8 cellular contexts compared by ENCODE assay signal in genomic region chr7:36366649-36367560, GRCh38.
DNase-seq lines count a peak whose midpoint lies in the region; ATAC-seq lines count a peak whose summit lies in the region.

No MANE protein-coding gene starts in this region.

- no peaks in the 10 kb centered on the region for H3K9me3 Mint-ChIP-seq in central memory CD8-positive, alpha-beta T cell

- H3K27me3 Mint-ChIP-seq in central memory CD8-positive, alpha-beta T cell, result peaks cover 9% of the 10 kb centered on the region

- no peaks in the 10 kb centered on the region for H3K4me1 Mint-ChIP-seq in central memory CD8-positive, alpha-beta T cell

- peaks cover 6% of the 10 kb centered on the region for H3K36me3 Mint-ChIP-seq in central memory CD8-positive, alpha-beta T cell (ENCODE audit: insufficient read depth)

- DNase-seq in AG08395 (ENCODE audit: low spot score) (peak; percentile 96), NCI-H2227 (lab: John Stamatoyannopoulos, UW; ENCODE audit: unreplicated experiment) (peak; percentile 96), islet precursor cell (peak; percentile 95)
- peak; percentile 82 for DNase-seq in activated CD4-positive, CD25-positive, alpha-beta regulatory T cell treated with anti-CD3 and anti-CD28 coated beads, Interleukin-2, amount 50 U/mL, for 16 hours (ENCODE audit: low read depth, low spot score)
- peak; percentile 88 to 90 for DNase-seq in central memory CD8-positive, alpha-beta T cell (ENCODE audit: low spot score in 2 of 2)
- peak; percentile 82 to 85 for DNase-seq in stimulated activated CD4-positive, alpha-beta T cell treated with anti-CD3 and anti-CD28 coated beads, Interleukin-12 subunit alpha, Interleukin-12 subunit beta, amount 100 ng/mL, for 24 hours (ENCODE audit: low read depth in 2 of 2)

- ATAC-seq in GM18909 (IDR thresholded peaks at IDR 0.05; ENCODE audit: poor library complexity, unreplicated experiment) (peak; percentile 98), HG03196 (IDR thresholded peaks at IDR 0.05; ENCODE audit: unreplicated experiment) (peak; percentile 98)
- ATAC-seq in central memory CD8-positive, alpha-beta T cell (replicated peaks; ENCODE audit: extremely low read depth, poor library complexity, severe bottlenecking), result peak; percentile 96

- H3K4me3 Mint-ChIP-seq in central memory CD8-positive, alpha-beta T cell, result peak overlapping the region; percentile 84

- H3K27ac Mint-ChIP-seq in central memory CD8-positive, alpha-beta T cell (ENCODE audit: low read depth), result no peak overlapping the region

Comparison
In these comparisons a context has a peak if more than half of its experiments do, and no peak if none do; other contexts are left out.
1. Peak in every context shown above with its lines: DNase-seq and ATAC-seq.